In genomic region chr19:18848860-18849661, GRCh38 we compare ENCODE assay signal across 9 cellular contexts. TPM values are rescaled to one million over a fixed set of nuclear protein-coding genes. Genes with fewer than 3 reads are reported as not detected.
DNase-seq lines count a peak whose midpoint lies in the region; ATAC-seq, FAIRE-seq and TF ChIP-seq lines count a peak whose summit lies in the region.
"Had no signal": no experiment of that assay in that cellular context is flagged by ENCODE, and none has a peak within 500 bp of the region (broad histone marks: within the 10 kb centered on the region; RNA-seq: fewer than 3 reads in every experiment).

No MANE protein-coding gene starts in this region.

- H3K27ac Mint-ChIP-seq in activated B cell treated with CpG ODN at 0.5 μM for 24 hours = peak overlapping the region; percentile 88

- POLR2A ChIA-PET in activated B cell treated with CpG ODN at 0.5 μM for 24 hours (lab: Charles Lee) = interaction anchor here (0.9 to 1.1 kb wide), 3 partner anchors 15 to 432 kb away, joined by 3 to 5 read pairs (median 3); partner anchors contain the start of gene UPF1

- TF ChIP-seq CTCF in activated B cell treated with CpG ODN at 0.5 μM for 24 hours (IDR thresholded peaks at IDR 0.05) (no peak), foreskin keratinocyte (conservative IDR thresholded peaks at IDR 0.05) (peak; percentile 20)

- intact Hi-C loops in activated B cell treated with CpG ODN at 0.5 μM for 24 hours (cut with micrococcal nuclease) = no loop called here

- H3K4me3 Mint-ChIP-seq in activated B cell treated with CpG ODN at 0.5 μM for 24 hours = peak overlapping the region; percentile 69

- CTCF ChIA-PET in activated B cell treated with CpG ODN at 0.5 μM for 24 hours (lab: Charles Lee) = interaction anchor here (1.0 to 3.1 kb wide), 5 partner anchors 11 to 260 kb away, joined by 3 to 38 read pairs (median 8); partner anchors contain the start of genes REX1BD and UPF1

- DNase-seq in GM12892 (ENCODE audit: insufficient read length) (no peak), activated B cell treated with CpG ODN at 0.5 μM for 24 hours (no peak), foreskin keratinocyte (peak in 1 of 2 donors; percentile 48), pons (ENCODE audit: low spot score) (peak; percentile 90), SW 1271 (lab: John Stamatoyannopoulos, UW) (no peak), DMS 273 (lab: John Stamatoyannopoulos, UW; ENCODE audit: unreplicated experiment) (no peak), retina (no peak)

- peaks cover 60% of the 10 kb centered on the region for H3K4me1 Mint-ChIP-seq in activated B cell treated with CpG ODN at 0.5 μM for 24 hours

- peak; percentile 54 for ATAC-seq in activated B cell treated with CpG ODN at 0.5 μM for 24 hours (ENCODE audit: low read depth)
- ATAC-seq in foreskin keratinocyte = peak; percentile 21
- no peak for ATAC-seq in HG02870 (IDR thresholded peaks at IDR 0.05; ENCODE audit: unreplicated experiment)

- no peaks in the 10 kb centered on the region for H3K9me3 Mint-ChIP-seq in activated B cell treated with CpG ODN at 0.5 μM for 24 hours

- peaks cover 22% of the 10 kb centered on the region for H3K4me1 ChIP-seq in foreskin keratinocyte

- H3K36me3 Mint-ChIP-seq in activated B cell treated with CpG ODN at 0.5 μM for 24 hours (ENCODE audit: low read depth) = peaks cover 81% of the 10 kb centered on the region

- H3K27me3 Mint-ChIP-seq in activated B cell treated with CpG ODN at 0.5 μM for 24 hours = no peaks in the 10 kb centered on the region

- H3K27me3 ChIP-seq in foreskin keratinocyte = no peaks in the 10 kb centered on the region

- no peak overlapping the region for H3K27ac ChIP-seq in foreskin keratinocyte

- TF ChIP-seq POLR2A in GM12892 (IDR thresholded peaks at IDR 0.05; ENCODE audit: low read depth, low read length) = peak; percentile 41; the same call in 1 of the 2 replicates

- peak; percentile 94 for FAIRE-seq in GM12892 (lab: Jason Lieb, UNC)
- FAIRE-seq: frontal cortex had no signal

RNA-seq across cellular contexts. Expression of gene UPF1, which starts 17.3 kb away (rescaled TPM):
- 12.8 TPM for polyA plus RNA-seq in GM12892 (2012; ENCODE audit: missing spikeins)
- 93.2 and 107 TPM in 2 replicates for total RNA-seq in activated B cell treated with CpG ODN at 0.5 μM for 24 hours
- 56.7 and 58.1 TPM in 2 replicates for total RNA-seq in foreskin keratinocyte
- polyA plus RNA-seq in foreskin keratinocyte = 43.2 and 44.0 TPM in 2 replicates

RNA-seq across cellular contexts. Expression of gene CERS1, which starts 46.9 kb away (rescaled TPM):
- 0.15 TPM for polyA plus RNA-seq in GM12892 (2012; ENCODE audit: missing spikeins)
- total RNA-seq in activated B cell treated with CpG ODN at 0.5 μM for 24 hours = not detected in 2 replicates
- 0.10 and 0.11 TPM in 2 replicates for total RNA-seq in foreskin keratinocyte
- polyA plus RNA-seq in foreskin keratinocyte = 0.06 and 0.28 TPM in 2 replicates

RNA-seq across cellular contexts. Expression of gene COMP, which starts 58.0 kb away (rescaled TPM):
- polyA plus RNA-seq in GM12892 (2012; ENCODE audit: missing spikeins) = not detected
- total RNA-seq in activated B cell treated with CpG ODN at 0.5 μM for 24 hours (0.10 and 0.16 TPM in 2 replicates), foreskin keratinocyte (not detected in 2 replicates)
- not detected in 2 replicates for polyA plus RNA-seq in foreskin keratinocyte
- total RNA-seq: frontal cortex had no signal
